2 cellular contexts compared by ENCODE assay signal in genomic region chr15:73237910-73238309, GRCh38.
TF ChIP-seq lines count a peak whose summit lies in the region.

No MANE protein-coding gene starts in this region.

TF ChIP-seq in HepG2, 621 proteins besides CTCF, POLR2A, EP300 and RAD21 (continued from another document):
- TF ChIP-seq, protein P1, sequence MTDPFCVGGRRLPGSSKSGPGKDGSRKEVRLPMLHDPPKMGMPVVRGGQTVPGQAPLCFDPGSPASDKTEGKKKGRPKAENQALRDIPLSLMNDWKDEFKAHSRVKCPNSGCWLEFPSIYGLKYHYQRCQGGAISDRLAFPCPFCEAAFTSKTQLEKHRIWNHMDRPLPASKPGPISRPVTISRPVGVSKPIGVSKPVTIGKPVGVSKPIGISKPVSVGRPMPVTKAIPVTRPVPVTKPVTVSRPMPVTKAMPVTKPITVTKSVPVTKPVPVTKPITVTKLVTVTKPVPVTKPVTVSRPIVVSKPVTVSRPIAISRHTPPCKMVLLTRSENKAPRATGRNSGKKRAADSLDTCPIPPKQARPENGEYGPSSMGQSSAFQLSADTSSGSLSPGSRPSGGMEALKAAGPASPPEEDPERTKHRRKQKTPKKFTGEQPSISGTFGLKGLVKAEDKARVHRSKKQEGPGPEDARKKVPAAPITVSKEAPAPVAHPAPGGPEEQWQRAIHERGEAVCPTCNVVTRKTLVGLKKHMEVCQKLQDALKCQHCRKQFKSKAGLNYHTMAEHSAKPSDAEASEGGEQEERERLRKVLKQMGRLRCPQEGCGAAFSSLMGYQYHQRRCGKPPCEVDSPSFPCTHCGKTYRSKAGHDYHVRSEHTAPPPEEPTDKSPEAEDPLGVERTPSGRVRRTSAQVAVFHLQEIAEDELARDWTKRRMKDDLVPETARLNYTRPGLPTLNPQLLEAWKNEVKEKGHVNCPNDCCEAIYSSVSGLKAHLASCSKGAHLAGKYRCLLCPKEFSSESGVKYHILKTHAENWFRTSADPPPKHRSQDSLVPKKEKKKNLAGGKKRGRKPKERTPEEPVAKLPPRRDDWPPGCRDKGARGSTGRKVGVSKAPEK (CRISPR knock-in tag; IDR thresholded peaks at IDR 0.05; ENCODE audit: borderline replicate concordance) = no peak
- TF ChIP-seq, protein P2, sequence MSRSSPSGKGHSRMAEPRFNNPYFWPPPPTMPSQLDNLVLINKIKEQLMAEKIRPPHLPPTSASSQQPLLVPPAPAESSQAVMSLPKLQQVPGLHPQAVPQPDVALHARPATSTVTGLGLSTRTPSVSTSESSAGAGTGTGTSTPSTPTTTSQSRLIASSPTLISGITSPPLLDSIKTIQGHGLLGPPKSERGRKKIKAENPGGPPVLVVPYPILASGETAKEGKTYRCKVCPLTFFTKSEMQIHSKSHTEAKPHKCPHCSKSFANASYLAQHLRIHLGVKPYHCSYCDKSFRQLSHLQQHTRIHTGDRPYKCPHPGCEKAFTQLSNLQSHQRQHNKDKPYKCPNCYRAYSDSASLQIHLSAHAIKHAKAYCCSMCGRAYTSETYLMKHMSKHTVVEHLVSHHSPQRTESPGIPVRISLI (CRISPR knock-in tag; IDR thresholded peaks at IDR 0.05; ENCODE audit: borderline replicate concordance) = no peak

TF ChIP-seq in SK-N-SH, 30 proteins besides CTCF, POLR2A, EP300 and RAD21 (continued from another document):
- TF ChIP-seq, protein P3, sequence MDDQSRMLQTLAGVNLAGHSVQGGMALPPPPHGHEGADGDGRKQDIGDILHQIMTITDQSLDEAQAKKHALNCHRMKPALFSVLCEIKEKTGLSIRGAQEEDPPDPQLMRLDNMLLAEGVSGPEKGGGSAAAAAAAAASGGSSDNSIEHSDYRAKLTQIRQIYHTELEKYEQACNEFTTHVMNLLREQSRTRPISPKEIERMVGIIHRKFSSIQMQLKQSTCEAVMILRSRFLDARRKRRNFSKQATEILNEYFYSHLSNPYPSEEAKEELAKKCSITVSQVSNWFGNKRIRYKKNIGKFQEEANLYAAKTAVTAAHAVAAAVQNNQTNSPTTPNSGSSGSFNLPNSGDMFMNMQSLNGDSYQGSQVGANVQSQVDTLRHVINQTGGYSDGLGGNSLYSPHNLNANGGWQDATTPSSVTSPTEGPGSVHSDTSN (IDR thresholded peaks at IDR 0.05) = no peak
- TF ChIP-seq YY1 (IDR thresholded peaks at IDR 0.05; ENCODE audit: low read depth) (no peak), MXI1 (IDR thresholded peaks at IDR 0.05; ENCODE audit: low read depth, low read length) (peak; percentile 51; the same call in 1 of the 2 replicates), TAF1 (IDR thresholded peaks at IDR 0.05; ENCODE audit: borderline replicate concordance, low read depth, low read length) (no peak), RFX5 (IDR thresholded peaks at IDR 0.05; ENCODE audit: low read length) (no peak), GABPA (IDR thresholded peaks at IDR 0.05; ENCODE audit: low read depth) (no peak), FOXJ3 (CRISPR knock-in tag; IDR thresholded peaks at IDR 0.05) (peak; percentile 23; the same call in 1 of the 2 replicates)
